8 cellular contexts compared by ENCODE assay signal in genomic region chr3:149879872-149880271, GRCh38.
DNase-seq lines count a peak whose midpoint lies in the region; ATAC-seq and TF ChIP-seq lines count a peak whose summit lies in the region.

No MANE protein-coding gene starts in this region.

- intact Hi-C loops in testis (cut with DNase I; ENCODE audit: low total_unique reads): no loop called here

- H3K27me3 ChIP-seq in liver (ENCODE audit: control insufficient read depth in 4 of 4, insufficient read depth in 4 of 4, low read length in 3 of 4): no peaks in the 10 kb centered on the region
- H3K27me3 ChIP-seq in testis: no peaks in the 10 kb centered on the region

- H3K9ac ChIP-seq in liver (ENCODE audit: low read depth in 1 of 2, low read length in 2 of 2): no peak overlapping the region

- H3K36me3 ChIP-seq in liver (ENCODE audit: control insufficient read depth in 4 of 4, insufficient read depth in 3 of 4, low read depth in 1 of 4, low read length in 3 of 4) (no peaks in the 10 kb centered on the region), testis (ENCODE audit: low read depth, missing control alignments) (no peaks in the 10 kb centered on the region)

- H3K27ac ChIP-seq in liver (ENCODE audit: low read depth in 1 of 2, low read length in 2 of 2) (no peak overlapping the region), testis (no peak overlapping the region)

- ATAC-seq in HG03196 (IDR thresholded peaks at IDR 0.05; ENCODE audit: unreplicated experiment): peak; percentile 77
- no peak for ATAC-seq in GM19351 (IDR thresholded peaks at IDR 0.05; ENCODE audit: unreplicated experiment)
- ATAC-seq in GM19023 (IDR thresholded peaks at IDR 0.05; ENCODE audit: unreplicated experiment): no peak

- TF ChIP-seq POLR2A in testis (IDR thresholded peaks at IDR 0.05): no peak

- H3K4me1 ChIP-seq in liver (ENCODE audit: control insufficient read depth in 4 of 4, insufficient read depth in 4 of 4, low read length in 3 of 4) (no peaks in the 10 kb centered on the region), testis (no peaks in the 10 kb centered on the region)

- peak; percentile 56 to 73 for TF ChIP-seq RAD21 in liver (IDR thresholded peaks at IDR 0.05)

- TF ChIP-seq CTCF in choroid plexus epithelial cell (conservative IDR thresholded peaks at IDR 0.05; ENCODE audit: low read depth, low read length): peak; percentile 74
- peak; percentile 42 for TF ChIP-seq CTCF in liver (IDR thresholded peaks at IDR 0.05; ENCODE audit: low read depth, low read length, missing input control)
- TF ChIP-seq CTCF in testis (IDR thresholded peaks at IDR 0.05): peak in 2 of 3 experiments; percentile 36 to 46

- no peak overlapping the region for H3K4me3 ChIP-seq in choroid plexus epithelial cell (ENCODE audit: low read depth, low read length)
- H3K4me3 ChIP-seq in liver (ENCODE audit: low read depth in 1 of 3, low read length in 3 of 3): no peak overlapping the region
- H3K4me3 ChIP-seq in testis: no peak overlapping the region

- H3K9me3 ChIP-seq in liver (ENCODE audit: control insufficient read depth in 4 of 4, low read length in 3 of 4) (no peaks in the 10 kb centered on the region), testis (no peaks in the 10 kb centered on the region)

- DNase-seq in GM04503 (ENCODE audit: low read depth) (peak; percentile 21), OCI-M2 (lab: John Stamatoyannopoulos, UW; ENCODE audit: unreplicated experiment) (peak; percentile 2), choroid plexus epithelial cell (ENCODE audit: low read depth) (peak; percentile 86), testis (peak; percentile 77)

- WGBS in liver: 20% methylated on average over 2 of the region's 2 CpGs
- 24 to 44% methylated on average over 2 of the region's 2 CpGs for WGBS in testis, 2 donors

TF ChIP-seq in liver, 16 proteins besides CTCF, POLR2A, EP300 and RAD21:
- TF ChIP-seq HNF4G (IDR thresholded peaks at IDR 0.05) (no peak), ATF3 (IDR thresholded peaks at IDR 0.05) (no peak), GABPA (IDR thresholded peaks at IDR 0.05 in 1 of 2, conservative IDR thresholded peaks at IDR 0.05 in 1 of 2) (no peak), TAF1 (conservative IDR thresholded peaks at IDR 0.05) (no peak), ZBTB33 (IDR thresholded peaks at IDR 0.05) (no peak), SP1 (IDR thresholded peaks at IDR 0.05) (no peak)

Comparison
In these comparisons a context has a peak if more than half of its experiments do, and no peak if none do; other contexts are left out.
1. DNase-seq: peak in every context shown above with its lines; median percentile 86 in choroid plexus epithelial cell; 77 in testis; 21 in GM04503; 2 in OCI-M2.